Comparison of ENCODE assay signal across 1 cellular context in genomic region chr20:34220581-34220980, GRCh38.
TF ChIP-seq lines count a peak whose summit lies in the region.

No MANE protein-coding gene starts in this region.

TF ChIP-seq in SK-N-SH, 30 proteins besides CTCF, POLR2A, EP300 and RAD21 (continued from another document):
- TF ChIP-seq IRF3 (IDR thresholded peaks at IDR 0.05; ENCODE audit: low read depth, low read length) (no peak), GATA2 (CRISPR knock-in tag; IDR thresholded peaks at IDR 0.05) (no peak), NFIC (IDR thresholded peaks at IDR 0.05; ENCODE audit: borderline replicate concordance) (no peak), ZBTB33 (IDR thresholded peaks at IDR 0.05; ENCODE audit: borderline replicate concordance, low read depth) (no peak), MXI1 (IDR thresholded peaks at IDR 0.05; ENCODE audit: low read depth, low read length) (no peak), MEF2A (IDR thresholded peaks at IDR 0.05; ENCODE audit: borderline replicate concordance, low read depth) (no peak), GABPA (IDR thresholded peaks at IDR 0.05; ENCODE audit: low read depth) (no peak), JUND (IDR thresholded peaks at IDR 0.05) (peak; percentile 40; the same call in 1 of the 2 replicates), YY1 (IDR thresholded peaks at IDR 0.05; ENCODE audit: low read depth) (no peak), TCF12 (IDR thresholded peaks at IDR 0.05) (no peak), TAF1 (IDR thresholded peaks at IDR 0.05; ENCODE audit: borderline replicate concordance, low read depth, low read length) (no peak), RCOR1 (IDR thresholded peaks at IDR 0.05; ENCODE audit: low read length) (no peak)
